In the genomic region with DNA sequence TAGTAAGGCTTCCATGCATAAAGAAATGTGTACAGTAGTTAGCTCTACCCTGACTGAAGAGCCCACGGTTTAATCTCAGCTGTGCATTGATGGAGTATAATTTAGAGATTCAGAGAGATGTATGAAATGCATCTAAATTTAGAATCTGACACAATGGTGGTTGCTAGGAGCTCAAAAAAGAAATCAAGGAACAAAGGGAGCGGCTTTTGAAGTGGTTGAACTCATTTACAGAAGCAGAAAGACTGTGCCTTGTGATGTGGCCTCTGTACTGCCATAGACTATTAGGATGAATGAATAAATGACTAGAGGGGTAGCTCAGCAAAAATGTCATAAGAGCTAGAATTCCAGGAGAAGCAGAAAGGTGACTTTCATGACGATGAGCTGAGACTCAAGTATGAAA, we compare ENCODE assay signal across 15 cellular contexts.
DNase-seq lines count a peak whose midpoint lies in the region; TF ChIP-seq lines count a peak whose summit lies in the region.
"Had no signal": no experiment of that assay in that cellular context is flagged by ENCODE, and none has a peak within 500 bp of the region (broad histone marks: within the 10 kb centered on the region; RNA-seq: fewer than 3 reads in every experiment).

No MANE protein-coding gene starts in this region.

- H3K9me3 ChIP-seq in BLaER1 treated with 17β-estradiol and CSF1 and Interleukin-3, amounts not matched to agents 10 nM and 100 nM (replicated peaks in 1 of 11), result no peaks in the 10 kb centered on the region
- H3K9me3 ChIP-seq in HAP-1 (no peaks in the 10 kb centered on the region), neural cell (ENCODE audit: low read length) (no peaks in the 10 kb centered on the region), tibial nerve (no peaks in the 10 kb centered on the region), vagina (no peaks in the 10 kb centered on the region)
- H3K9me3 ChIP-seq: MG63 had no signal

- peak overlapping the region in 6 of 11 experiments; percentile 4 to 40 (median 21); a peak in 7 of 22 replicates for H3K4me2 ChIP-seq in BLaER1 treated with 17β-estradiol and CSF1 and Interleukin-3, amounts not matched to agents 10 nM and 100 nM
- H3K4me2 ChIP-seq in neural cell (ENCODE audit: low read length), result no peak overlapping the region

- no peak overlapping the region for H2AFZ ChIP-seq in neural cell (ENCODE audit: low read depth, low read length)

- H3K36me3 ChIP-seq in BLaER1 treated with 17β-estradiol and CSF1 and Interleukin-3, amounts not matched to agents 10 nM and 100 nM, result no peaks in the 10 kb centered on the region
- no peaks in the 10 kb centered on the region for H3K36me3 ChIP-seq in HAP-1 (replicated peaks)
- H3K36me3 ChIP-seq in neural cell (ENCODE audit: insufficient read depth, low read length), result no peaks in the 10 kb centered on the region
- no peaks in the 10 kb centered on the region for H3K36me3 ChIP-seq in tibial nerve
- H3K36me3 ChIP-seq in vagina, result no peaks in the 10 kb centered on the region
- H3K36me3 ChIP-seq: MG63 had no signal

- intact Hi-C loops in vagina (cut with DNase I), result no loop called here

- in situ Hi-C loops in HAP-1 (cut with MboI; ENCODE audit: low sequenced_read_pairs), result no loop called here

- 70 to 78% methylated on average over 3 of the region's 3 CpGs for WGBS in tibial nerve, 2 donors

- TF ChIP-seq CTCF in neural cell (IDR thresholded peaks at IDR 0.05; ENCODE audit: poor library complexity, severe bottlenecking), result no peak
- TF ChIP-seq CTCF in tibial nerve (IDR thresholded peaks at IDR 0.05), result no peak
- no peak for TF ChIP-seq CTCF in vagina (IDR thresholded peaks at IDR 0.05)

- no peaks in the 10 kb centered on the region for H3K9me2 ChIP-seq in neural cell (ENCODE audit: insufficient read depth, low read length)

- peak; percentile 44 to 83 for DNase-seq in HAP-1 (ENCODE audit: low spot score in 2 of 2)
- DNase-seq in NCI-H774 (lab: John Stamatoyannopoulos, UW), result peak; percentile 19
- no peak for DNase-seq in DMS53 (lab: John Stamatoyannopoulos, UW)
- DNase-seq in tibial nerve (ENCODE audit: low spot score in 2 of 2), result no peak
- DNase-seq in vagina (ENCODE audit: extremely low spot score in 2 of 2), result no peak
- DNase-seq in pons (ENCODE audit: low spot score), result no peak
- DNase-seq: AML-193; CD4-positive, alpha-beta T cell; H9; MG63; NCI-H1105 treated with DMSO at 0.1 percent for 48 hours; NCI-H1930; NCI-H526 had no signal

- no peak overlapping the region for H3K9ac ChIP-seq in BLaER1 treated with 17β-estradiol and CSF1 and Interleukin-3, amounts not matched to agents 10 nM and 100 nM
- H3K9ac ChIP-seq in neural cell (ENCODE audit: low read length), result no peak overlapping the region

- peaks cover 0 to 14% (median 9%) of the 10 kb centered on the region in 10 experiments; a peak in 10 of 20 replicates for H3K4me1 ChIP-seq in BLaER1 treated with 17β-estradiol and CSF1 and Interleukin-3, amounts not matched to agents 10 nM and 100 nM
- H3K4me1 ChIP-seq in HAP-1 (peaks cover 21% of the 10 kb centered on the region), tibial nerve (no peaks in the 10 kb centered on the region), vagina (no peaks in the 10 kb centered on the region)

- H3K27ac ChIP-seq in BLaER1 treated with 17β-estradiol and CSF1 and Interleukin-3, amounts not matched to agents 10 nM and 100 nM, result no peak overlapping the region
- H3K27ac ChIP-seq in neural cell (ENCODE audit: low read length) (peak overlapping the region; percentile 60), tibial nerve (no peak overlapping the region), vagina (no peak overlapping the region)

- no peaks in the 10 kb centered on the region for H3K27me3 ChIP-seq in BLaER1 treated with 17β-estradiol and CSF1 and Interleukin-3, amounts not matched to agents 10 nM and 100 nM
- no peaks in the 10 kb centered on the region for H3K27me3 ChIP-seq in HAP-1 (ENCODE audit: low read depth)
- no peaks in the 10 kb centered on the region for H3K27me3 ChIP-seq in neural cell (ENCODE audit: insufficient read depth, low read depth, low read length)
- no peaks in the 10 kb centered on the region for H3K27me3 ChIP-seq in tibial nerve
- H3K27me3 ChIP-seq in vagina, result no peaks in the 10 kb centered on the region
- H3K27me3 ChIP-seq: MG63 had no signal

- no peak overlapping the region for H3K4me3 ChIP-seq in BLaER1 treated with 17β-estradiol and CSF1 and Interleukin-3, amounts not matched to agents 10 nM and 100 nM
- H3K4me3 ChIP-seq in HAP-1 (no peak overlapping the region), neural cell (ENCODE audit: low read length) (no peak overlapping the region), tibial nerve (no peak overlapping the region), vagina (no peak overlapping the region)
- H3K4me3 ChIP-seq: MG63 had no signal

- TF ChIP-seq RAD21 in neural cell (conservative IDR thresholded peaks at IDR 0.05), result peak; percentile 28

- no peaks in the 10 kb centered on the region for H3K79me2 ChIP-seq in neural cell (replicated peaks; ENCODE audit: insufficient read depth, low read length)

- H3F3A ChIP-seq in neural cell (ENCODE audit: insufficient read depth, low read length, poor library complexity, severe bottlenecking), result no peaks in the 10 kb centered on the region

- no peaks in the 10 kb centered on the region for H4K20me1 ChIP-seq in BLaER1 treated with 17β-estradiol and CSF1 and Interleukin-3, amounts not matched to agents 10 nM and 100 nM
- H4K20me1 ChIP-seq in neural cell (ENCODE audit: insufficient read depth), result no peaks in the 10 kb centered on the region

- TF ChIP-seq POLR2A in tibial nerve (IDR thresholded peaks at IDR 0.05) (no peak), vagina (IDR thresholded peaks at IDR 0.05) (no peak)

- peak; percentile 48 for TF ChIP-seq EP300 in neural cell (conservative IDR thresholded peaks at IDR 0.05; ENCODE audit: poor library complexity, severe bottlenecking)
- TF ChIP-seq EP300 in tibial nerve (IDR thresholded peaks at IDR 0.05), result no peak

TF ChIP-seq in neural cell, 6 proteins besides CTCF, POLR2A, EP300 and RAD21:
- TF ChIP-seq POLR2AphosphoS5 (IDR thresholded peaks at IDR 0.05), result no peak
- TF ChIP-seq MXI1 (conservative IDR thresholded peaks at IDR 0.05; ENCODE audit: poor library complexity, severe bottlenecking), result no peak
- no peak for TF ChIP-seq REST (IDR thresholded peaks at IDR 0.05; ENCODE audit: borderline replicate concordance)
- no peak for TF ChIP-seq EZH2 (IDR thresholded peaks at IDR 0.05; ENCODE audit: borderline replicate concordance, insufficient read depth, low read length, poor library complexity, severe bottlenecking)

Comparison
In these comparisons a context has a peak if more than half of its experiments do, and no peak if none do; other contexts are left out.
1. DNase-seq: peak in HAP-1 (2 of 2) and NCI-H774 (single experiment); none in DMS53 (single experiment), tibial nerve (0 of 2), vagina (0 of 2) and pons (single experiment).